In genomic region chr6:31546962-31547726, GRCh38 we compare ENCODE assay signal across 8 cellular contexts. TPM values are rescaled to one million over a fixed set of nuclear protein-coding genes. Genes with fewer than 3 reads are reported as not detected.
DNase-seq lines count a peak whose midpoint lies in the region; ATAC-seq and TF ChIP-seq lines count a peak whose summit lies in the region.

TSS of gene NFKBIL1 (plus strand) at chr6:31547608. CDS start at chr6:31547695, 87 bp downstream.

- BruUV-seq in Calu3 (replicated peaks; lab: Mats Ljungman, UMichigan): no TSS peak

- H3K27me3 ChIP-seq in Karpas-422 (ENCODE audit: low read length) (no peaks in the 10 kb centered on the region), esophagus squamous epithelium (no peaks in the 10 kb centered on the region)

- peak; percentile 60 for ATAC-seq in GM21619 (IDR thresholded peaks at IDR 0.05; ENCODE audit: unreplicated experiment)

- H2AFZ ChIP-seq in Karpas-422 (ENCODE audit: low read length): no peak within 1 kb of the TSS

- intact Hi-C loops in Calu3 (cut with micrococcal nuclease; ENCODE audit: unreplicated experiment) (loop anchor here (1.0 to 5.0 kb wide), 2 partner anchors 51 to 145 kb away; partner anchors contain the start of gene MICA), esophagus squamous epithelium (cut with DNase I) (loop anchor here (5.0 kb wide), 1 partner anchor 50 kb away; the partner anchor contains the start of gene MICB)

- peaks cover 17% of the 10 kb centered on the region for H3K4me1 Mint-ChIP-seq in Calu3 (ENCODE audit: low read depth, unreplicated experiment)

- H3K36me3 Mint-ChIP-seq in Calu3 (ENCODE audit: insufficient read depth, unreplicated experiment): peaks cover 54% of the 10 kb centered on the region

- peak within 1 kb of the TSS; percentile 85 for H3K4me2 ChIP-seq in Karpas-422 (ENCODE audit: low read depth, low read length, poor library complexity, severe bottlenecking)

- TF ChIP-seq POLR2A in esophagus squamous epithelium (IDR thresholded peaks at IDR 0.05): peak in 2 of 4 donors; percentile 23 to 46

- H3K27ac ChIP-seq in Karpas-422 (ENCODE audit: low read length) (peak within 1 kb of the TSS; percentile 88), esophagus squamous epithelium (peak within 1 kb of the TSS; percentile 86 to 91 (median 88))

- TF ChIP-seq CTCF in Calu3 (IDR thresholded peaks at IDR 0.05; ENCODE audit: unreplicated experiment) (no peak), esophagus squamous epithelium (IDR thresholded peaks at IDR 0.05) (peak in 1 of 6 experiments; percentile 27)

- H3K36me3 ChIP-seq in Karpas-422 (ENCODE audit: insufficient read depth, low read length): peaks cover 12% of the 10 kb centered on the region
- peaks cover 0 to 37% (median 3%) of the 10 kb centered on the region in 3 donors for H3K36me3 ChIP-seq in esophagus squamous epithelium

- CTCF ChIA-PET in Calu3 (lab: Charles Lee): interaction anchor here (0.7 to 3.4 kb wide), 12 partner anchors 28 to 892 kb away, joined by 3 to 54 read pairs (median 4); partner anchors contain the start of genes ABHD16A, LTB, NCR3 and TNF

- peak within 1 kb of the TSS; percentile 72 for H3K4me3 ChIP-seq in Karpas-422 (ENCODE audit: low read length)
- H3K4me3 ChIP-seq in esophagus squamous epithelium: peak within 1 kb of the TSS; percentile 34 to 67 (median 46)

- 0 to 1% methylated on average over 19 to 25 of the region's 25 CpGs for WGBS in esophagus squamous epithelium, 2 donors

- H3K9ac ChIP-seq in Karpas-422 (ENCODE audit: low read length): peak within 1 kb of the TSS; percentile 75

- H3K9me2 ChIP-seq in Karpas-422 (replicated peaks; ENCODE audit: insufficient read depth, low read length): no peaks in the 10 kb centered on the region

- peak within 1 kb of the TSS; percentile 71 for H3K4me3 Mint-ChIP-seq in Calu3 (ENCODE audit: low read depth, unreplicated experiment)

- no peaks in the 10 kb centered on the region for H3K9me3 Mint-ChIP-seq in Calu3 (ENCODE audit: low read depth, unreplicated experiment)

- H4K20me1 ChIP-seq in Karpas-422 (ENCODE audit: insufficient read depth, low read depth, low read length): no peaks in the 10 kb centered on the region

- no peaks in the 10 kb centered on the region for H3K27me3 Mint-ChIP-seq in Calu3 (ENCODE audit: unreplicated experiment)

- peak within 1 kb of the TSS; percentile 43 for H3K27ac Mint-ChIP-seq in Calu3 (ENCODE audit: unreplicated experiment)

- no peaks in the 10 kb centered on the region for H3K9me3 ChIP-seq in Karpas-422 (ENCODE audit: low read length)
- no peaks in the 10 kb centered on the region for H3K9me3 ChIP-seq in esophagus squamous epithelium

- peaks cover 30% of the 10 kb centered on the region for H3K79me2 ChIP-seq in Karpas-422 (ENCODE audit: low read length)

- peak; percentile 98 for DNase-seq in Calu3
- peak; percentile 99 for DNase-seq in Karpas-422
- peak; percentile 98 for DNase-seq in RPMI7951 (ENCODE audit: low read depth)
- peak; percentile 82 for DNase-seq in activated T-helper 1 cell treated with Interleukin-2 at 50 U/mL for 16 hours (ENCODE audit: low read depth)
- DNase-seq in esophagus squamous epithelium (lab: John Stamatoyannopoulos, UW): peak; percentile 77
- peak; percentile 98 for DNase-seq in myocyte (ENCODE audit: low read depth)
- DNase-seq in stimulated activated CD8-positive, alpha-beta memory T cell treated with anti-CD3 and anti-CD28 coated beads, Interleukin-7, amount 100 ng/mL, for 4 hours (ENCODE audit: low read depth in 2 of 2): peak; percentile 88 to 90

- H3K4me1 ChIP-seq in Karpas-422 (ENCODE audit: low read length) (peaks cover 70% of the 10 kb centered on the region), esophagus squamous epithelium (peaks cover 12 to 54% (median 17%) of the 10 kb centered on the region in 3 donors)

RNA-seq across cellular contexts. Expression of gene NFKBIL1, which starts in this region (rescaled TPM):
- 33.5 and 34.0 TPM in 2 replicates for total RNA-seq in Calu3 (2022)
- total RNA-seq in Karpas-422 (2014; rRNA removed; shearing (Covaris generic); ENCODE audit: low replicate concordance): 21.8 and 46.1 TPM in 2 replicates
- total RNA-seq in RPMI7951 (2014; rRNA removed; shearing (Covaris generic)): 25.0 and 27.5 TPM in 2 replicates
- total RNA-seq in esophagus squamous epithelium: 10 to 100 TPM in 3 of 4 donors, 1 to 10 TPM in 1; 7.8 to 25.2 (median 16.7) TPM
- total RNA-seq in myocyte: 26.1 and 28.3 TPM in 2 replicates
- 25.6 TPM for polyA plus RNA-seq in myocyte (2012)

Comparison
In these comparisons a context has a peak if more than half of its experiments do, and no peak if none do; other contexts are left out.
1. Peak in every context shown above with its lines: DNase-seq, ATAC-seq, H3K4me3 ChIP-seq and H3K27ac ChIP-seq.